In genomic region chr3:52237659-52238172, GRCh38 we compare ENCODE assay signal across 9 cellular contexts. TPM values are rescaled to one million over a fixed set of nuclear protein-coding genes. Genes with fewer than 3 reads are reported as not detected.
DNase-seq lines count a peak whose midpoint lies in the region; ATAC-seq and TF ChIP-seq lines count a peak whose summit lies in the region.
"Had no signal": no experiment of that assay in that cellular context is flagged by ENCODE, and none has a peak within 500 bp of the region (broad histone marks: within the 10 kb centered on the region; RNA-seq: fewer than 3 reads in every experiment).

No MANE protein-coding gene starts in this region.

- TF ChIP-seq POLR2A in gastroesophageal sphincter (IDR thresholded peaks at IDR 0.05): no peak

- no peak for TF ChIP-seq EP300 in Ishikawa (IDR thresholded peaks at IDR 0.05; ENCODE audit: borderline replicate concordance)
- TF ChIP-seq EP300 in gastroesophageal sphincter (IDR thresholded peaks at IDR 0.05): no peak

- no peak; the same call in 1 of the 2 replicates for TF ChIP-seq CTCF in C4-2B (conservative IDR thresholded peaks at IDR 0.05)
- peak in 2 of 4 experiments; percentile 16 to 23 for TF ChIP-seq CTCF in gastroesophageal sphincter (IDR thresholded peaks at IDR 0.05)

- H3K4me3 Mint-ChIP-seq in activated T-helper 2 cell treated with anti-CD3 and anti-CD28 coated beads, Interferon-gamma antibody, Interleukin-2, Interleukin-4, amounts not matched to agents 10 μg/mL and 5 μg/mL and 100 μg/mL, durations not matched to agents 14 hours and 24 hours and 36 hours (ENCODE audit: low read depth): peak overlapping the region; percentile 96

- peak; percentile 90 for ATAC-seq in gastroesophageal sphincter
- no peak for ATAC-seq in GM21447 (IDR thresholded peaks at IDR 0.05; ENCODE audit: unreplicated experiment)
- ATAC-seq in HG03571 (IDR thresholded peaks at IDR 0.05; ENCODE audit: unreplicated experiment): no peak

- H3K4me1 ChIP-seq in gastroesophageal sphincter (peaks cover 0 to 75% (median 36%) of the 10 kb centered on the region in 3 donors), neuron (ENCODE audit: insufficient read depth, low read length) (peaks cover 27% of the 10 kb centered on the region)

- H3K27me3 ChIP-seq in gastroesophageal sphincter: no peaks in the 10 kb centered on the region
- H3K27me3 ChIP-seq in neuron (ENCODE audit: insufficient read depth, low read length): no peaks in the 10 kb centered on the region

- H3K9me3 ChIP-seq in gastroesophageal sphincter: no peaks in the 10 kb centered on the region
- no peaks in the 10 kb centered on the region for H3K9me3 ChIP-seq in neuron (ENCODE audit: low read length)

- peak overlapping the region; percentile 57 to 95 for H3K4me3 ChIP-seq in gastroesophageal sphincter
- peak overlapping the region; percentile 81 for H3K4me3 ChIP-seq in neuron (ENCODE audit: low read length)

- H3K27me3 Mint-ChIP-seq in activated T-helper 2 cell treated with anti-CD3 and anti-CD28 coated beads, Interferon-gamma antibody, Interleukin-2, Interleukin-4, amounts not matched to agents 10 μg/mL and 5 μg/mL and 100 μg/mL, durations not matched to agents 14 hours and 24 hours and 36 hours (ENCODE audit: low read depth): no peaks in the 10 kb centered on the region

- H3K4me1 Mint-ChIP-seq in activated T-helper 2 cell treated with anti-CD3 and anti-CD28 coated beads, Interferon-gamma antibody, Interleukin-2, Interleukin-4, amounts not matched to agents 10 μg/mL and 5 μg/mL and 100 μg/mL, durations not matched to agents 14 hours and 24 hours and 36 hours (ENCODE audit: low read depth): peaks cover 47% of the 10 kb centered on the region

- TF ChIP-seq RAD21 in Ishikawa (IDR thresholded peaks at IDR 0.05; ENCODE audit: low read depth): peak; percentile 17; the same call in 1 of the 2 replicates

- no peak for DNase-seq in activated T-helper 2 cell treated with anti-CD3 and anti-CD28 coated beads, Interferon-gamma antibody, Interleukin-2, Interleukin-4, amounts not matched to agents 10 μg/mL and 5 μg/mL and 100 μg/mL, durations not matched to agents 14 hours and 24 hours and 36 hours (ENCODE audit: low spot score)
- no peak for DNase-seq in COLO668 (lab: John Stamatoyannopoulos, UW; ENCODE audit: unreplicated experiment)

- intact Hi-C loops in activated T-helper 2 cell treated with anti-CD3 and anti-CD28 coated beads, Interferon-gamma antibody, Interleukin-2, Interleukin-4, amounts not matched to agents 10 μg/mL and 5 μg/mL and 100 μg/mL, durations not matched to agents 14 hours and 24 hours and 36 hours (cut with micrococcal nuclease): loop anchor here (1.0 kb wide), 1 partner anchor 9 kb away; no protein-coding TSS in a partner anchor

- H3K27ac ChIP-seq in C4-2B (peak overlapping the region; percentile 91), gastroesophageal sphincter (peak overlapping the region; percentile 77 to 99 (median 92))

- H3K27ac Mint-ChIP-seq in activated T-helper 2 cell treated with anti-CD3 and anti-CD28 coated beads, Interferon-gamma antibody, Interleukin-2, Interleukin-4, amounts not matched to agents 10 μg/mL and 5 μg/mL and 100 μg/mL, durations not matched to agents 14 hours and 24 hours and 36 hours: peak overlapping the region; percentile 86

- no peak overlapping the region for H2AFZ ChIP-seq in neuron (ENCODE audit: low read depth, low read length)

- H3K36me3 Mint-ChIP-seq in activated T-helper 2 cell treated with anti-CD3 and anti-CD28 coated beads, Interferon-gamma antibody, Interleukin-2, Interleukin-4, amounts not matched to agents 10 μg/mL and 5 μg/mL and 100 μg/mL, durations not matched to agents 14 hours and 24 hours and 36 hours (ENCODE audit: low read depth): peaks cover 42% of the 10 kb centered on the region

- no peaks in the 10 kb centered on the region for H3K9me3 Mint-ChIP-seq in activated T-helper 2 cell treated with anti-CD3 and anti-CD28 coated beads, Interferon-gamma antibody, Interleukin-2, Interleukin-4, amounts not matched to agents 10 μg/mL and 5 μg/mL and 100 μg/mL, durations not matched to agents 14 hours and 24 hours and 36 hours

- no CpG with 5 or more reads among the region's 8 CpGs for WGBS in gastroesophageal sphincter (ENCODE audit: low coverage in 1 of 2), 2 donors

- H3K36me3 ChIP-seq in gastroesophageal sphincter (peaks cover 0 to 26% of the 10 kb centered on the region in 2 donors), neuron (ENCODE audit: insufficient read depth, low read length) (no peaks in the 10 kb centered on the region)

TF ChIP-seq in Ishikawa, 13 proteins besides CTCF, POLR2A, EP300 and RAD21:
- TF ChIP-seq CEBPB (IDR thresholded peaks at IDR 0.05): no peak
- no peak for TF ChIP-seq YY1 (IDR thresholded peaks at IDR 0.05; ENCODE audit: low read depth)
- TF ChIP-seq NFIC (IDR thresholded peaks at IDR 0.05): peak; percentile 65
- TF ChIP-seq TCF12 (IDR thresholded peaks at IDR 0.05; ENCODE audit: low read depth): peak; percentile 62

RNA-seq across cellular contexts. Expression of gene TWF2, which starts 1.2 kb away (rescaled TPM):
- 89.7 and 91.1 TPM in 2 replicates for total RNA-seq in activated T-helper 2 cell treated with anti-CD3 and anti-CD28 coated beads, Interferon-gamma antibody, Interleukin-2, Interleukin-4, amounts not matched to agents 10 μg/mL and 5 μg/mL and 100 μg/mL, durations not matched to agents 14 hours and 24 hours and 36 hours
- total RNA-seq in gastroesophageal sphincter: 10 to 100 TPM; 46.8 to 79.5 (median 69.2) TPM

RNA-seq across cellular contexts. Expression of gene PPM1M, which starts 7.8 kb away (rescaled TPM):
- total RNA-seq in activated T-helper 2 cell treated with anti-CD3 and anti-CD28 coated beads, Interferon-gamma antibody, Interleukin-2, Interleukin-4, amounts not matched to agents 10 μg/mL and 5 μg/mL and 100 μg/mL, durations not matched to agents 14 hours and 24 hours and 36 hours: 44.7 and 46.4 TPM in 2 replicates
- 10 to 100 TPM; 20.3 to 36.6 (median 29.9) TPM for total RNA-seq in gastroesophageal sphincter

RNA-seq across cellular contexts. Expression of gene TLR9, which starts 12.3 kb away (rescaled TPM):
- 0.32 and 0.50 TPM in 2 replicates for total RNA-seq in activated T-helper 2 cell treated with anti-CD3 and anti-CD28 coated beads, Interferon-gamma antibody, Interleukin-2, Interleukin-4, amounts not matched to agents 10 μg/mL and 5 μg/mL and 100 μg/mL, durations not matched to agents 14 hours and 24 hours and 36 hours
- not detected for total RNA-seq in gastroesophageal sphincter
- total RNA-seq: subcutaneous adipose tissue had no signal

RNA-seq across cellular contexts. Expression of gene ALAS1, which starts 39.8 kb away (rescaled TPM):
- total RNA-seq in activated T-helper 2 cell treated with anti-CD3 and anti-CD28 coated beads, Interferon-gamma antibody, Interleukin-2, Interleukin-4, amounts not matched to agents 10 μg/mL and 5 μg/mL and 100 μg/mL, durations not matched to agents 14 hours and 24 hours and 36 hours: 117 and 123 TPM in 2 replicates
- 10 to 100 TPM; 30.0 to 50.8 (median 35.8) TPM for total RNA-seq in gastroesophageal sphincter

RNA-seq across cellular contexts. Expression of gene WDR82, which starts 40.7 kb away (rescaled TPM):
- 101 and 103 TPM in 2 replicates for total RNA-seq in activated T-helper 2 cell treated with anti-CD3 and anti-CD28 coated beads, Interferon-gamma antibody, Interleukin-2, Interleukin-4, amounts not matched to agents 10 μg/mL and 5 μg/mL and 100 μg/mL, durations not matched to agents 14 hours and 24 hours and 36 hours
- 10 to 100 TPM; 63.7 to 92.0 (median 86.7) TPM for total RNA-seq in gastroesophageal sphincter
